8 cellular contexts compared by ENCODE assay signal in genomic region chr16:28210264-28210663, GRCh38. TPM values are rescaled to one million over a fixed set of nuclear protein-coding genes. Genes with fewer than 3 reads are reported as not detected.
A peak's percentile ranks its signal among the peaks of the same experiment; 100 is the strongest.
DNase-seq lines count a peak whose midpoint lies in the region; ATAC-seq and TF ChIP-seq lines count a peak whose summit lies in the region.

No MANE protein-coding gene starts in this region.

- no peak overlapping the region for H2AFZ ChIP-seq in SK-N-SH (ENCODE audit: low read depth)

- peak overlapping the region; percentile 90 for H3K27ac Mint-ChIP-seq in stimulated activated effector memory CD8-positive, alpha-beta T cell treated with anti-CD3 and anti-CD28 coated beads, Interleukin-12 subunit alpha, Interleukin-12 subunit beta, amount 100 ng/mL, for 72 hours

- TF ChIP-seq EP300 in SK-N-SH (IDR thresholded peaks at IDR 0.05; ENCODE audit: borderline replicate concordance in 1 of 2, low read depth in 1 of 2, low read length in 1 of 2): no peak

- CTCF ChIA-PET in SK-N-SH (lab: Yijun Ruan, JAX): interaction anchor here (1.1 to 2.1 kb wide), 6 partner anchors 8 to 111 kb away, joined by 3 to 8 read pairs (median 4); no protein-coding TSS in a partner anchor

- peak overlapping the region; percentile 88 for H3K4me3 Mint-ChIP-seq in stimulated activated effector memory CD8-positive, alpha-beta T cell treated with anti-CD3 and anti-CD28 coated beads, Interleukin-12 subunit alpha, Interleukin-12 subunit beta, amount 100 ng/mL, for 72 hours

- TF ChIP-seq CTCF in SK-N-SH (IDR thresholded peaks at IDR 0.05) (no peak), WERI-Rb-1 (IDR thresholded peaks at IDR 0.05; ENCODE audit: low read depth, low read length) (no peak), foreskin fibroblast (IDR thresholded peaks at IDR 0.05; ENCODE audit: low read depth, low read length) (no peak)

- H3K9me2 ChIP-seq in SK-N-SH: no peaks in the 10 kb centered on the region

- peaks cover 64% of the 10 kb centered on the region for H3K79me2 ChIP-seq in SK-N-SH (ENCODE audit: insufficient read depth)

- peaks cover 5 to 27% of the 10 kb centered on the region in 2 experiments for H3K36me3 ChIP-seq in SK-N-SH (replicated peaks in 1 of 2; ENCODE audit: control insufficient read depth in 1 of 2, insufficient read depth in 2 of 2, low read length in 1 of 2)
- peaks cover 43% of the 10 kb centered on the region for H3K36me3 ChIP-seq in WERI-Rb-1

- H3K4me1 ChIP-seq in SK-N-SH (ENCODE audit: control insufficient read depth in 1 of 2, insufficient read depth in 2 of 2, low read depth in 1 of 2, low read length in 1 of 2): peaks cover 9 to 10% of the 10 kb centered on the region in 2 experiments; a peak in 2 of 4 replicates

- DNase-seq in SK-N-SH (no peak), WERI-Rb-1 (no peak), foreskin fibroblast (no peak), NCI-H1105 (lab: John Stamatoyannopoulos, UW) (no peak), hippocampal formation (lab: John Stamatoyannopoulos, UW) (no peak), SK-N-DZ (ENCODE audit: low spot score) (no peak)
- no peak for DNase-seq in stimulated activated effector memory CD8-positive, alpha-beta T cell treated with anti-CD3 and anti-CD28 coated beads, Interleukin-12 subunit alpha, Interleukin-12 subunit beta, amount 100 ng/mL, for 72 hours (ENCODE audit: low spot score in 2 of 2)

- peaks cover 39% of the 10 kb centered on the region for H3K4me1 Mint-ChIP-seq in stimulated activated effector memory CD8-positive, alpha-beta T cell treated with anti-CD3 and anti-CD28 coated beads, Interleukin-12 subunit alpha, Interleukin-12 subunit beta, amount 100 ng/mL, for 72 hours

- no peak for ATAC-seq in SK-N-SH treated with all-trans-retinoic acid at 6 μM for 48 hours
- ATAC-seq in stimulated activated effector memory CD8-positive, alpha-beta T cell treated with anti-CD3 and anti-CD28 coated beads, Interleukin-12 subunit alpha, Interleukin-12 subunit beta, amount 100 ng/mL, for 72 hours: no peak

- TF ChIP-seq RAD21 in SK-N-SH (IDR thresholded peaks at IDR 0.05; ENCODE audit: low read length): no peak

- peaks cover 2% of the 10 kb centered on the region for H3K9me3 Mint-ChIP-seq in stimulated activated effector memory CD8-positive, alpha-beta T cell treated with anti-CD3 and anti-CD28 coated beads, Interleukin-12 subunit alpha, Interleukin-12 subunit beta, amount 100 ng/mL, for 72 hours

- H3K4me3 ChIP-seq in SK-N-SH (ENCODE audit: low read depth in 2 of 2, low read length in 1 of 2) (peak overlapping the region; percentile 69 to 94), WERI-Rb-1 (ENCODE audit: low read depth, low read length) (peak overlapping the region; percentile 88), foreskin fibroblast (ENCODE audit: low read depth in 1 of 2, low read length in 2 of 2) (peak overlapping the region; percentile 65 to 92)

- H3K27ac ChIP-seq in SK-N-SH (ENCODE audit: low read depth in 2 of 2, low read length in 1 of 2): peak overlapping the region in 1 of 2 experiments; percentile 53; a peak in 1 of 4 replicates
- no peak overlapping the region for H3K27ac ChIP-seq in WERI-Rb-1

- H4K20me1 ChIP-seq in SK-N-SH (ENCODE audit: insufficient read depth): peaks cover 53% of the 10 kb centered on the region

- peak overlapping the region; percentile 88; the same call in 1 of the 2 replicates for H3K9ac ChIP-seq in SK-N-SH

- H3K9me3 ChIP-seq in SK-N-SH (no peaks in the 10 kb centered on the region), WERI-Rb-1 (ENCODE audit: severe bottlenecking) (no peaks in the 10 kb centered on the region)

- WGBS in SK-N-SH (ENCODE audit: low lambda C conversion rate): 47% methylated on average over 5 of the region's 5 CpGs

- H3K27me3 ChIP-seq in SK-N-SH (ENCODE audit: insufficient read depth): no peaks in the 10 kb centered on the region
- H3K27me3 ChIP-seq in WERI-Rb-1 (ENCODE audit: insufficient read depth, low read depth, severe bottlenecking): no peaks in the 10 kb centered on the region

- H3F3A ChIP-seq in SK-N-SH (replicated peaks; ENCODE audit: insufficient read depth): no peaks in the 10 kb centered on the region

- H3K36me3 Mint-ChIP-seq in stimulated activated effector memory CD8-positive, alpha-beta T cell treated with anti-CD3 and anti-CD28 coated beads, Interleukin-12 subunit alpha, Interleukin-12 subunit beta, amount 100 ng/mL, for 72 hours: no peaks in the 10 kb centered on the region

- H3K4me2 ChIP-seq in SK-N-SH: peak overlapping the region; percentile 84

- POLR2A ChIA-PET in SK-N-SH (lab: Yijun Ruan, JAX): no interaction called here

TF ChIP-seq in SK-N-SH, 30 proteins besides CTCF, POLR2A, EP300 and RAD21:
- TF ChIP-seq TEAD4 (IDR thresholded peaks at IDR 0.05; ENCODE audit: borderline replicate concordance, insufficient read depth): no peak
- no peak for TF ChIP-seq TAF1 (IDR thresholded peaks at IDR 0.05; ENCODE audit: borderline replicate concordance, low read depth, low read length)
- no peak for TF ChIP-seq RXRA (IDR thresholded peaks at IDR 0.05; ENCODE audit: borderline replicate concordance, low read depth)
- no peak for TF ChIP-seq MXI1 (IDR thresholded peaks at IDR 0.05; ENCODE audit: low read depth, low read length)
- TF ChIP-seq GATA2 (CRISPR knock-in tag; IDR thresholded peaks at IDR 0.05): no peak
- TF ChIP-seq RFX5 (IDR thresholded peaks at IDR 0.05; ENCODE audit: low read length): no peak
- no peak for TF ChIP-seq TCF12 (IDR thresholded peaks at IDR 0.05)
- no peak for TF ChIP-seq USF2 (IDR thresholded peaks at IDR 0.05; ENCODE audit: borderline replicate concordance, low read depth, low read length)
- no peak for TF ChIP-seq YY1 (IDR thresholded peaks at IDR 0.05; ENCODE audit: low read depth)
- TF ChIP-seq GABPA (IDR thresholded peaks at IDR 0.05; ENCODE audit: low read depth): no peak
- no peak for TF ChIP-seq SMC3 (IDR thresholded peaks at IDR 0.05; ENCODE audit: low read depth, low read length)
- no peak for TF ChIP-seq MAX (IDR thresholded peaks at IDR 0.05; ENCODE audit: low read depth)

TF ChIP-seq in SK-N-SH treated with all-trans-retinoic acid at 6 μM for 48 hours, 23 proteins besides CTCF, POLR2A, EP300 and RAD21 (continues in another document):
- TF ChIP-seq CSRNP3 (CRISPR knock-in tag; IDR thresholded peaks at IDR 0.05): no peak
- TF ChIP-seq ARNTL (CRISPR knock-in tag; IDR thresholded peaks at IDR 0.05; ENCODE audit: borderline replicate concordance, low read depth): no peak
- no peak for TF ChIP-seq CSDC2 (CRISPR knock-in tag; IDR thresholded peaks at IDR 0.05)
- no peak for TF ChIP-seq ESRRG (CRISPR knock-in tag; IDR thresholded peaks at IDR 0.05)
- TF ChIP-seq ZFP30 (CRISPR knock-in tag; IDR thresholded peaks at IDR 0.05): no peak
- TF ChIP-seq TSHZ2 (CRISPR knock-in tag; IDR thresholded peaks at IDR 0.05): no peak
- TF ChIP-seq ZFP3 (CRISPR knock-in tag; IDR thresholded peaks at IDR 0.05): no peak
- no peak for TF ChIP-seq GLIS3 (CRISPR knock-in tag; IDR thresholded peaks at IDR 0.05)

RNA-seq across cellular contexts. Expression of gene XPO6, which starts 1.5 kb away (rescaled TPM):
- polyA plus RNA-seq in SK-N-SH (2012; rRNA removed): 97.1 and 118 TPM in 2 replicates
- polyA plus RNA-seq in SK-N-SH (2012; cell fraction: cytosol; rRNA removed): 54.3 and 66.0 TPM in 2 replicates
- 188 and 208 TPM in 2 replicates for polyA plus RNA-seq in SK-N-SH (2012; cell fraction: nucleus; rRNA removed)
- polyA plus RNA-seq in SK-N-DZ (2014; cell fraction: cytosol; rRNA removed): 90.2 and 119 TPM in 2 replicates
- polyA plus RNA-seq in SK-N-DZ (2014; cell fraction: nucleus; rRNA removed): 139 and 189 TPM in 2 replicates
